Comparison of ENCODE assay signal across 1 cellular context in genomic region chr13:107250626-107251025, GRCh38.
TF ChIP-seq lines count a peak whose summit lies in the region.

No MANE protein-coding gene starts in this region.

TF ChIP-seq in SK-N-SH treated with all-trans-retinoic acid at 6 μM for 48 hours, 23 proteins besides CTCF, POLR2A, EP300 and RAD21 (continued from another document):
- no peak for TF ChIP-seq CREB5 (CRISPR knock-in tag; IDR thresholded peaks at IDR 0.05; ENCODE audit: low read depth)
- no peak for TF ChIP-seq RARB (CRISPR knock-in tag; IDR thresholded peaks at IDR 0.05)
- TF ChIP-seq POU6F1 (CRISPR knock-in tag; IDR thresholded peaks at IDR 0.05; ENCODE audit: borderline replicate concordance, low read depth), result no peak
- TF ChIP-seq PATZ1 (CRISPR knock-in tag; IDR thresholded peaks at IDR 0.05; ENCODE audit: borderline replicate concordance), result no peak
- no peak for TF ChIP-seq ESRRG (CRISPR knock-in tag; IDR thresholded peaks at IDR 0.05)
- no peak for TF ChIP-seq TOX (CRISPR knock-in tag; IDR thresholded peaks at IDR 0.05; ENCODE audit: borderline replicate concordance)
